In genomic region chr22:29329581-29329980, GRCh38 we compare ENCODE assay signal across 10 cellular contexts.
"Had no signal": no experiment of that assay in that cellular context is flagged by ENCODE, and none has a peak within 500 bp of the region (broad histone marks: within the 10 kb centered on the region; RNA-seq: fewer than 3 reads in every experiment).

No MANE protein-coding gene starts in this region.

- H3K4me3 Mint-ChIP-seq: central memory CD8-positive, alpha-beta T cell; effector memory CD8-positive, alpha-beta T cell had no signal

- H3K9me3 Mint-ChIP-seq: central memory CD8-positive, alpha-beta T cell; effector memory CD8-positive, alpha-beta T cell had no signal

- H3K4me3 ChIP-seq: adrenal gland, spleen, upper lobe of right lung had no signal

- H3K4me1 Mint-ChIP-seq: central memory CD8-positive, alpha-beta T cell had no signal

- H3K27me3 ChIP-seq: adrenal gland, spleen, upper lobe of right lung had no signal

- DNase-seq: activated naive CD4-positive, alpha-beta T cell treated with anti-CD3 and anti-CD28 coated beads, Interleukin-2, amount 50 U/mL, for 16 hours; effector memory CD8-positive, alpha-beta T cell; erythroblast; spleen; stimulated activated CD4-positive, alpha-beta T cell treated with anti-CD3 and anti-CD28 coated beads, Interleukin-1b, Interleukin-23, amount 100 ng/mL, for 48 hours; stimulated activated naive CD4-positive, alpha-beta T cell; T1000; upper lobe of right lung had no signal

- H3K9me3 ChIP-seq: adrenal gland, spleen, upper lobe of right lung had no signal

- H3K27ac ChIP-seq: upper lobe of right lung had no signal

- H3K27me3 Mint-ChIP-seq: central memory CD8-positive, alpha-beta T cell; effector memory CD8-positive, alpha-beta T cell had no signal

- H3K27ac Mint-ChIP-seq: effector memory CD8-positive, alpha-beta T cell had no signal

- H3K4me1 ChIP-seq: upper lobe of right lung had no signal
